Comparison of ENCODE assay signal across 22 cellular contexts in the genomic region with DNA sequence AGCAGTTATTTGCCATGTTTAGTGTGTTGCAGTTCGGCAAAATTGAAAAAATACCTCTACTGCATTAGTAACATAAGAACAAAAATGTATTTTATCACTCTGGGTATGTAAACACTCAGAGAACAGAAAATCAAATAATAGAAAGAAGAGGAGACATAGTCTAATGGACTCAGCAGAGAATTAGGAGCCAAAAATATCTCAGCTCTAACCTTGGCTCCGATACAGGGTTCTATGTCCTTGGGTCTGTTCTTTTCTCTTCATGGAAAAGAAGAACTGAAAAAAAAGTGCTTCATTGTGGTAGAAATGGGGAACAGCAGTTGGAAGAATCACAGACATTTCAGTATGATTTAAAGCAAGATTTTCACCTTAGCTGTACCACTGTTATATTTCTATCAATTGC.
DNase-seq lines count a peak whose midpoint lies in the region; ATAC-seq, FAIRE-seq and TF ChIP-seq lines count a peak whose summit lies in the region.
"Had no signal": no experiment of that assay in that cellular context is flagged by ENCODE, and none has a peak within 500 bp of the region (broad histone marks: within the 10 kb centered on the region; RNA-seq: fewer than 3 reads in every experiment).

No MANE protein-coding gene starts in this region.

- FAIRE-seq in islet of Langerhans (lab: Jason Lieb, UNC), result peak; percentile 5
- FAIRE-seq: GM18507 had no signal

- TF ChIP-seq CTCF in adrenal gland (IDR thresholded peaks at IDR 0.05), result peak in 5 of 6 experiments; percentile 21 to 55 (median 31)

- TF ChIP-seq POLR2A in adrenal gland (IDR thresholded peaks at IDR 0.05), result no peak

- WGBS in adrenal gland, 4 donors, result 21 to 35% (median 24%) methylated on average over 2 of the region's 2 CpGs

- H3K4me3 Mint-ChIP-seq in activated naive CD4-positive, alpha-beta T cell treated with anti-CD3 and anti-CD28 coated beads for 36 hours, result no peak overlapping the region
- H3K4me3 Mint-ChIP-seq: GM23338, H9 had no signal

- H3K27me3 Mint-ChIP-seq in activated naive CD4-positive, alpha-beta T cell treated with anti-CD3 and anti-CD28 coated beads for 36 hours (ENCODE audit: low read depth), result no peaks in the 10 kb centered on the region

- H3K4me3 ChIP-seq in adrenal gland, result peak overlapping the region in 1 of 4 donors; percentile 26
- H3K4me3 ChIP-seq: GM23338, SJSA1 had no signal

- no peaks in the 10 kb centered on the region for H3K9me3 ChIP-seq in adrenal gland (replicated peaks in 1 of 3)
- H3K9me3 ChIP-seq: SJSA1 had no signal

- no peaks in the 10 kb centered on the region for H3K27me3 ChIP-seq in adrenal gland
- H3K27me3 ChIP-seq: SJSA1 had no signal

- H3K4me1 Mint-ChIP-seq in activated naive CD4-positive, alpha-beta T cell treated with anti-CD3 and anti-CD28 coated beads for 36 hours (ENCODE audit: low read depth), result no peaks in the 10 kb centered on the region

- H3K36me3 ChIP-seq in adrenal gland (replicated peaks in 1 of 2), result no peaks in the 10 kb centered on the region
- H3K36me3 ChIP-seq: SJSA1 had no signal

- H3K27ac ChIP-seq in adrenal gland, result no peak overlapping the region
- H3K27ac ChIP-seq: SJSA1 had no signal

- in situ Hi-C loops in G401 (cut with HindIII; ENCODE audit: low sequenced_read_pairs), result no loop called here

- CTCF ChIA-PET in activated naive CD4-positive, alpha-beta T cell treated with anti-CD3 and anti-CD28 coated beads for 36 hours (lab: Charles Lee), result no interaction called here

- H3K4me1 ChIP-seq in adrenal gland (replicated peaks in 1 of 2), result peaks cover 9 to 21% of the 10 kb centered on the region in 2 donors
- H3K4me1 ChIP-seq: SJSA1 had no signal

- peak; percentile 3 for DNase-seq in NCI-H2029 treated with DMSO at 0.1 percent for 48 hours (lab: John Stamatoyannopoulos, UW)
- no peak for DNase-seq in NCI-H2029 (lab: John Stamatoyannopoulos, UW)
- peak; percentile 5 for DNase-seq in G401 (ENCODE audit: low spot score)
- DNase-seq in adrenal gland, result peak in 6 of 7 donors; percentile 15 to 42 (median 36)
- DNase-seq in T-helper 9 cell, result no peak
- DNase-seq in activated naive CD4-positive, alpha-beta T cell treated with anti-CD3 and anti-CD28 coated beads for 36 hours, result no peak
- DNase-seq: 8988T, Calu3, DMS79 treated with DMSO at 0.1 percent for 48 hours, H9, Karpas-422, NCI-H2081, NCI-H2171, NCI-H226, NCI-H510A, NCI-H69, PC-3 had no signal

- H3K36me3 Mint-ChIP-seq in activated naive CD4-positive, alpha-beta T cell treated with anti-CD3 and anti-CD28 coated beads for 36 hours (ENCODE audit: low read depth), result no peaks in the 10 kb centered on the region

- ATAC-seq in GM19328 (IDR thresholded peaks at IDR 0.05; ENCODE audit: unreplicated experiment), result no peak
- ATAC-seq: GM23338, PC-3 had no signal

- no peaks in the 10 kb centered on the region for H3K9me3 Mint-ChIP-seq in activated naive CD4-positive, alpha-beta T cell treated with anti-CD3 and anti-CD28 coated beads for 36 hours
- H3K9me3 Mint-ChIP-seq: GM23338, H9 had no signal

- H3K27ac Mint-ChIP-seq in activated naive CD4-positive, alpha-beta T cell treated with anti-CD3 and anti-CD28 coated beads for 36 hours, result no peak overlapping the region
- H3K27ac Mint-ChIP-seq: GM23338, H9 had no signal

- intact Hi-C loops in adrenal gland (cut with DNase I), result no loop called here
- intact Hi-C loops in activated naive CD4-positive, alpha-beta T cell treated with anti-CD3 and anti-CD28 coated beads for 36 hours (cut with micrococcal nuclease), result no loop called here

Comparison
In these comparisons a context has a peak if more than half of its experiments do, and no peak if none do; other contexts are left out.
1. DNase-seq: peak in NCI-H2029 treated with DMSO at 0.1 percent for 48 hours (single experiment), G401 (single experiment) and adrenal gland (6 of 7); none in NCI-H2029 (single experiment), T-helper 9 cell (single experiment) and activated naive CD4-positive, alpha-beta T cell treated with anti-CD3 and anti-CD28 coated beads for 36 hours (single experiment).